21 cellular contexts compared by ENCODE assay signal in genomic region chr1:98813738-98814309, GRCh38.
A peak's percentile ranks its signal among the peaks of the same experiment; 100 is the strongest.
DNase-seq lines count a peak whose midpoint lies in the region; ATAC-seq and FAIRE-seq lines count a peak whose summit lies in the region.
"Had no signal": no experiment of that assay in that cellular context is flagged by ENCODE, and none has a peak within 500 bp of the region (broad histone marks: within the 10 kb centered on the region; RNA-seq: fewer than 3 reads in every experiment).

No MANE protein-coding gene starts in this region.

- H3K4me1 Mint-ChIP-seq in activated CD8-positive, alpha-beta memory T cell treated with anti-CD3 and anti-CD28 coated beads, Interleukin-2, amount 10 ng/mL, durations not matched to agents 7 days and 5 days, result peaks cover 9% of the 10 kb centered on the region
- H3K4me1 Mint-ChIP-seq in activated T-helper 17 cell treated with anti-CD3 and anti-CD28 coated beads, Interleukin-2, amount 50 U/mL, for 72 hours, result peaks cover 3% of the 10 kb centered on the region
- H3K4me1 Mint-ChIP-seq in stimulated activated effector memory CD8-positive, alpha-beta T cell treated with anti-CD3 and anti-CD28 coated beads, Interleukin-12 subunit alpha, Interleukin-12 subunit beta, amount 100 ng/mL, for 72 hours, result peaks cover 14% of the 10 kb centered on the region
- peaks cover 8 to 16% (median 11%) of the 10 kb centered on the region in 4 donors for H3K4me1 Mint-ChIP-seq in naive thymus-derived CD8-positive, alpha-beta T cell
- H3K4me1 Mint-ChIP-seq: neural crest cell had no signal

- H3K27ac Mint-ChIP-seq in activated CD8-positive, alpha-beta memory T cell treated with anti-CD3 and anti-CD28 coated beads, Interleukin-2, amount 10 ng/mL, durations not matched to agents 7 days and 5 days, result peak overlapping the region; percentile 29
- H3K27ac Mint-ChIP-seq in activated T-helper 17 cell treated with anti-CD3 and anti-CD28 coated beads, Interleukin-2, amount 50 U/mL, for 72 hours, result no peak overlapping the region
- peak overlapping the region; percentile 23 for H3K27ac Mint-ChIP-seq in stimulated activated effector memory CD8-positive, alpha-beta T cell treated with anti-CD3 and anti-CD28 coated beads, Interleukin-12 subunit alpha, Interleukin-12 subunit beta, amount 100 ng/mL, for 72 hours
- H3K27ac Mint-ChIP-seq in naive thymus-derived CD8-positive, alpha-beta T cell, result peak overlapping the region in 2 of 10 donors; percentile 5 to 12

- DNase-seq in activated CD8-positive, alpha-beta memory T cell treated with anti-CD3 and anti-CD28 coated beads, Interleukin-2, amount 10 ng/mL, durations not matched to agents 7 days and 5 days, result no peak
- DNase-seq in activated CD8-positive, alpha-beta memory T cell treated with anti-CD3 and anti-CD28 coated beads, Interleukin-2, amount 50 U/mL, for 4 hours, result no peak
- no peak for DNase-seq in GM19239 (ENCODE audit: insufficient read length, low spot score)
- DNase-seq in stimulated activated effector memory CD8-positive, alpha-beta T cell treated with anti-CD3 and anti-CD28 coated beads, Interleukin-12 subunit alpha, Interleukin-12 subunit beta, amount 100 ng/mL, for 72 hours (ENCODE audit: low spot score in 2 of 2), result no peak
- no peak for DNase-seq in cardiac septum (ENCODE audit: low spot score)
- no peak for DNase-seq in naive thymus-derived CD8-positive, alpha-beta T cell
- DNase-seq: activated CD8-positive, alpha-beta memory T cell treated with anti-CD3 and anti-CD28 coated beads, Interleukin-2, amount 50 U/mL, for 48 hours; effector CD8-positive, alpha-beta T cell; islet precursor cell; mucosa of descending colon; NCI-H1092; NCI-H2081; NCI-H82; posterior cingulate gyrus had no signal

- peak; percentile 11 for FAIRE-seq in GM19239 (lab: Jason Lieb, UNC)
- FAIRE-seq: HepG2 had no signal

- intact Hi-C loops in cardiac septum (cut with DNase I), result no loop called here

- H3K27me3 Mint-ChIP-seq in activated CD8-positive, alpha-beta memory T cell treated with anti-CD3 and anti-CD28 coated beads, Interleukin-2, amount 10 ng/mL, durations not matched to agents 7 days and 5 days, result no peaks in the 10 kb centered on the region
- no peaks in the 10 kb centered on the region for H3K27me3 Mint-ChIP-seq in activated T-helper 17 cell treated with anti-CD3 and anti-CD28 coated beads, Interleukin-2, amount 50 U/mL, for 72 hours
- no peaks in the 10 kb centered on the region for H3K27me3 Mint-ChIP-seq in naive thymus-derived CD8-positive, alpha-beta T cell

- peak; percentile 45 for ATAC-seq in activated CD8-positive, alpha-beta memory T cell treated with anti-CD3 and anti-CD28 coated beads, Interleukin-2, amount 10 ng/mL, durations not matched to agents 7 days and 5 days
- ATAC-seq in activated T-helper 17 cell treated with anti-CD3 and anti-CD28 coated beads, Interleukin-2, amount 50 U/mL, for 72 hours (replicated peaks), result peak; percentile 89
- ATAC-seq in stimulated activated effector memory CD8-positive, alpha-beta T cell treated with anti-CD3 and anti-CD28 coated beads, Interleukin-12 subunit alpha, Interleukin-12 subunit beta, amount 100 ng/mL, for 72 hours, result peak; percentile 88
- ATAC-seq in HG03135 (IDR thresholded peaks at IDR 0.05; ENCODE audit: unreplicated experiment), result no peak
- no peak for ATAC-seq in naive thymus-derived CD8-positive, alpha-beta T cell
- ATAC-seq: esophagus mucosa, gastroesophageal sphincter, HepG2, mucosa of descending colon, sciatic nerve had no signal

- peak overlapping the region; percentile 26 for H3K4me3 Mint-ChIP-seq in activated CD8-positive, alpha-beta memory T cell treated with anti-CD3 and anti-CD28 coated beads, Interleukin-2, amount 10 ng/mL, durations not matched to agents 7 days and 5 days
- peak overlapping the region; percentile 19 for H3K4me3 Mint-ChIP-seq in activated T-helper 17 cell treated with anti-CD3 and anti-CD28 coated beads, Interleukin-2, amount 50 U/mL, for 72 hours
- H3K4me3 Mint-ChIP-seq in stimulated activated effector memory CD8-positive, alpha-beta T cell treated with anti-CD3 and anti-CD28 coated beads, Interleukin-12 subunit alpha, Interleukin-12 subunit beta, amount 100 ng/mL, for 72 hours, result no peak overlapping the region
- H3K4me3 Mint-ChIP-seq in naive thymus-derived CD8-positive, alpha-beta T cell, result no peak overlapping the region
- H3K4me3 Mint-ChIP-seq: neural crest cell had no signal

- POLR2A ChIA-PET in naive thymus-derived CD8-positive, alpha-beta T cell (lab: Charles Lee), result no interaction called here

- CTCF ChIA-PET in activated CD8-positive, alpha-beta memory T cell treated with anti-CD3 and anti-CD28 coated beads, Interleukin-2, amount 10 ng/mL, durations not matched to agents 7 days and 5 days (lab: Charles Lee), result no interaction called here

- peaks cover 5% of the 10 kb centered on the region for H3K36me3 Mint-ChIP-seq in activated CD8-positive, alpha-beta memory T cell treated with anti-CD3 and anti-CD28 coated beads, Interleukin-2, amount 10 ng/mL, durations not matched to agents 7 days and 5 days
- H3K36me3 Mint-ChIP-seq in activated T-helper 17 cell treated with anti-CD3 and anti-CD28 coated beads, Interleukin-2, amount 50 U/mL, for 72 hours (ENCODE audit: low read depth), result no peaks in the 10 kb centered on the region
- no peaks in the 10 kb centered on the region for H3K36me3 Mint-ChIP-seq in stimulated activated effector memory CD8-positive, alpha-beta T cell treated with anti-CD3 and anti-CD28 coated beads, Interleukin-12 subunit alpha, Interleukin-12 subunit beta, amount 100 ng/mL, for 72 hours
- H3K36me3 Mint-ChIP-seq in naive thymus-derived CD8-positive, alpha-beta T cell, result peaks cover 0 to 10% (median 6%) of the 10 kb centered on the region in 3 donors

- H3K9me3 Mint-ChIP-seq in activated CD8-positive, alpha-beta memory T cell treated with anti-CD3 and anti-CD28 coated beads, Interleukin-2, amount 10 ng/mL, durations not matched to agents 7 days and 5 days (ENCODE audit: low read depth), result peaks cover 7% of the 10 kb centered on the region
- peaks cover 7% of the 10 kb centered on the region for H3K9me3 Mint-ChIP-seq in activated T-helper 17 cell treated with anti-CD3 and anti-CD28 coated beads, Interleukin-2, amount 50 U/mL, for 72 hours
- H3K9me3 Mint-ChIP-seq in stimulated activated effector memory CD8-positive, alpha-beta T cell treated with anti-CD3 and anti-CD28 coated beads, Interleukin-12 subunit alpha, Interleukin-12 subunit beta, amount 100 ng/mL, for 72 hours, result peaks cover 5% of the 10 kb centered on the region
- peaks cover 0 to 19% (median 12%) of the 10 kb centered on the region in 9 donors for H3K9me3 Mint-ChIP-seq in naive thymus-derived CD8-positive, alpha-beta T cell

Comparison
In these comparisons a context has a peak if more than half of its experiments do, and no peak if none do; other contexts are left out.
1. ATAC-seq: peak in activated CD8-positive, alpha-beta memory T cell treated with anti-CD3 and anti-CD28 coated beads, Interleukin-2, amount 10 ng/mL, durations not matched to agents 7 days and 5 days (single experiment), activated T-helper 17 cell treated with anti-CD3 and anti-CD28 coated beads, Interleukin-2, amount 50 U/mL, for 72 hours (single experiment) and stimulated activated effector memory CD8-positive, alpha-beta T cell treated with anti-CD3 and anti-CD28 coated beads, Interleukin-12 subunit alpha, Interleukin-12 subunit beta, amount 100 ng/mL, for 72 hours (single experiment); none in HG03135 (single experiment) and naive thymus-derived CD8-positive, alpha-beta T cell (0 of 2).
2. H3K4me3 Mint-ChIP-seq: peak in activated CD8-positive, alpha-beta memory T cell treated with anti-CD3 and anti-CD28 coated beads, Interleukin-2, amount 10 ng/mL, durations not matched to agents 7 days and 5 days (single experiment) and activated T-helper 17 cell treated with anti-CD3 and anti-CD28 coated beads, Interleukin-2, amount 50 U/mL, for 72 hours (single experiment); none in stimulated activated effector memory CD8-positive, alpha-beta T cell treated with anti-CD3 and anti-CD28 coated beads, Interleukin-12 subunit alpha, Interleukin-12 subunit beta, amount 100 ng/mL, for 72 hours (single experiment) and naive thymus-derived CD8-positive, alpha-beta T cell (0 of 10).